Comparison of ENCODE assay signal across 22 cellular contexts in the genomic region with DNA sequence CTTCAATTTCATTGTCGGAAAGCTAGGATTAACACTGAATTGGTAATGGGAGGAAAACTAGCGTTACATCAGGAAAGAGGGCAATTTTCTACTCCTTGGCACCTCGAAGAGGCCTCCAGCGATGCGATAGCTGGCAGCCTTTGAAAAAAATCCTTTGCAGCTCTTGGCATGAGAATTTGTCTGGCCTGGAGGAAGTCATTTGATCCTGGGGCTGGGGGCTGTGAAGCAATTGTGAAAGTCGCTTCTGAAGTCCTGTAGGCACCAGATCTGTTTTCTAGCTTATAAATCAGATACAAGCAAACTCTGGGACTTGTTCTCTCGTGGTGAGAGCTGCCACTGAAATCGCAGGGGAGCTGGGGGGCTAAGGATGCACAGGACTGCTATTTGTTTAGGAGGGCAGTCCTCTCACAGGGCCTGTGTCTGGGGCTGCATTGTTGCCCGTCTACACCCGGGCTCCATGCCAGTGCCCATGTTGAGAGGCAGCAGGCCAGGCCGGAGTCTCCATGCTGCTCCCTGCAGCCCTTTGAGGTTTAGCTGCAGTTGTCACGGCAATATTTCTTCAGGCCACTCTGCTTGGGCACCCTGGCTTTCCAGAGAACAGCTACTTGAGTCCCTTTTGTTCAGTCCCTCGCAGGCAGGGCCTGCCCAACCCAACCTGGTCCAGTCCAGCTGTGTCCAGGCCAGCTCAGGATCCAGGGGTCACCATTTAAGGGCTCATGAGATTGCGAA.
DNase-seq lines count a peak whose midpoint lies in the region; ATAC-seq, FAIRE-seq and TF ChIP-seq lines count a peak whose summit lies in the region.
"Had no signal": no experiment of that assay in that cellular context is flagged by ENCODE, and none has a peak within 500 bp of the region (broad histone marks: within the 10 kb centered on the region; RNA-seq: fewer than 3 reads in every experiment).

No MANE protein-coding gene starts in this region.

- H3K9ac ChIP-seq in H1 (replicated peaks in 1 of 4; ENCODE audit: extremely low read depth in 1 of 4, low read depth in 3 of 4, low read length in 3 of 4) (no peak overlapping the region), neural progenitor cell (no peak overlapping the region)
- H3K9ac ChIP-seq: BLaER1 treated with 17β-estradiol and CSF1 and Interleukin-3, amounts not matched to agents 10 nM and 100 nM had no signal

- H2BK20ac ChIP-seq in H1 (ENCODE audit: low read length), result no peak overlapping the region

- peak overlapping the region; percentile 12; the same call in 1 of the 2 replicates for H2AFZ ChIP-seq in H1 (ENCODE audit: low read length)
- H2AFZ ChIP-seq in neural progenitor cell (replicated peaks), result no peak overlapping the region

- TF ChIP-seq RAD21 in H1 (IDR thresholded peaks at IDR 0.05 in 1 of 2, conservative IDR thresholded peaks at IDR 0.05 in 1 of 2; ENCODE audit: low read depth in 2 of 2, low read length in 2 of 2), result no peak

- H4K8ac ChIP-seq in H1 (ENCODE audit: extremely low read depth, insufficient read depth, low read length), result no peak overlapping the region; the same call in 1 of the 2 replicates

- no peaks in the 10 kb centered on the region for H3K36me3 ChIP-seq in left ventricle myocardium inferior
- H3K36me3 ChIP-seq in H1 (ENCODE audit: control insufficient read depth in 2 of 4, insufficient read depth in 4 of 4, low read length in 3 of 4), result no peaks in the 10 kb centered on the region
- H3K36me3 ChIP-seq in neural progenitor cell, result no peaks in the 10 kb centered on the region
- H3K36me3 ChIP-seq in upper lobe of right lung, result no peaks in the 10 kb centered on the region
- H3K36me3 ChIP-seq: BLaER1 treated with 17β-estradiol and CSF1 and Interleukin-3, amounts not matched to agents 10 nM and 100 nM; ovary; stomach; vagina had no signal

- no peaks in the 10 kb centered on the region for H3F3A ChIP-seq in neural progenitor cell (ENCODE audit: low read depth)

- H3K27ac Mint-ChIP-seq in neural progenitor cell (peak overlapping the region; percentile 28), Calu3 (ENCODE audit: unreplicated experiment) (no peak overlapping the region)
- H3K27ac Mint-ChIP-seq: activated naive CD8-positive, alpha-beta T cell treated with anti-CD3 and anti-CD28 coated beads for 36 hours had no signal

- peak; percentile 26 for ATAC-seq in upper lobe of right lung
- no peak for ATAC-seq in HG03175 (IDR thresholded peaks at IDR 0.05; ENCODE audit: unreplicated experiment)
- ATAC-seq in left lobe of liver, result no peak
- ATAC-seq: activated CD4-positive, CD25-positive, alpha-beta regulatory T cell treated with anti-CD3 and anti-CD28 coated beads, Interleukin-2, amount 50 U/mL, for 24 hours; foreskin keratinocyte had no signal

- DNase-seq in left ventricle myocardium inferior (peak; percentile 33), cardiac septum (ENCODE audit: low spot score) (no peak), H1 (ENCODE audit: low read depth in 1 of 2, low spot score in 2 of 2) (no peak), neural progenitor cell (ENCODE audit: low spot score) (no peak), upper lobe of right lung (no peak), Calu3 (no peak), left lobe of liver (ENCODE audit: low spot score) (no peak)
- DNase-seq: activated naive CD8-positive, alpha-beta T cell treated with anti-CD3 and anti-CD28 coated beads for 36 hours; foreskin keratinocyte; H7; NCI-H1436 treated with DMSO at 0.1 percent for 48 hours; NCI-H345; ovary; stimulated activated CD4-positive, alpha-beta T cell treated with anti-CD3 and anti-CD28 coated beads, Interleukin-2, amount 100 ng/mL, for 48 hours; stomach had no signal

- H3K4me3 Mint-ChIP-seq in neural progenitor cell (no peak overlapping the region), Calu3 (ENCODE audit: low read depth, unreplicated experiment) (no peak overlapping the region)
- H3K4me3 Mint-ChIP-seq: activated naive CD8-positive, alpha-beta T cell treated with anti-CD3 and anti-CD28 coated beads for 36 hours had no signal

- no peak overlapping the region for H3K14ac ChIP-seq in H1 (ENCODE audit: insufficient read length)

- TF ChIP-seq POLR2A in H1 (IDR thresholded peaks at IDR 0.05; ENCODE audit: control extremely low read depth in 1 of 2, low read depth in 2 of 2, low read length in 2 of 2), result no peak

- intact Hi-C loops in left ventricle myocardium inferior (cut with micrococcal nuclease), result no loop called here
- intact Hi-C loops in cardiac septum (cut with DNase I), result no loop called here
- intact Hi-C loops in upper lobe of right lung (cut with DNase I), result no loop called here
- intact Hi-C loops in Calu3 (cut with micrococcal nuclease; ENCODE audit: unreplicated experiment), result no loop called here

- H2AK5ac ChIP-seq in H1 (ENCODE audit: low read depth, low read length), result no peak overlapping the region

- no peak overlapping the region for H3K18ac ChIP-seq in H1 (ENCODE audit: extremely low read depth, low read length)

- H2BK120ac ChIP-seq in H1 (replicated peaks; ENCODE audit: low read depth, low read length), result no peak overlapping the region

- no TSS peak for BruUV-seq in Calu3 (replicated peaks; lab: Mats Ljungman, UMichigan)

- H3K4me2 ChIP-seq in H1 (ENCODE audit: insufficient read depth in 1 of 2, low read depth in 2 of 2, low read length in 2 of 2) (no peak overlapping the region), neural progenitor cell (no peak overlapping the region)

- H4K5ac ChIP-seq in H1 (ENCODE audit: insufficient read length, low read depth, low read length), result no peak overlapping the region

- H3K4me3 ChIP-seq in left ventricle myocardium inferior (no peak overlapping the region), H1 (ENCODE audit: extremely low read depth in 1 of 4, insufficient read depth in 2 of 4, low read depth in 3 of 4, low read length in 4 of 4) (no peak overlapping the region), neural progenitor cell (no peak overlapping the region), upper lobe of right lung (no peak overlapping the region)
- H3K4me3 ChIP-seq: BLaER1 treated with 17β-estradiol and CSF1 and Interleukin-3, amounts not matched to agents 10 nM and 100 nM; ovary; stomach; vagina had no signal

- H3K27me3 Mint-ChIP-seq in neural progenitor cell (ENCODE audit: insufficient read depth, low read depth) (peaks cover 4% of the 10 kb centered on the region), Calu3 (ENCODE audit: unreplicated experiment) (no peaks in the 10 kb centered on the region)

- no peak for TF ChIP-seq CTCF in left ventricle myocardium inferior (IDR thresholded peaks at IDR 0.05; ENCODE audit: borderline replicate concordance)
- TF ChIP-seq CTCF in H1 (IDR thresholded peaks at IDR 0.05; ENCODE audit: control extremely low read depth in 1 of 3, insufficient read depth in 1 of 3, low read depth in 1 of 3, low read length in 3 of 3), result no peak
- no peak for TF ChIP-seq CTCF in neural progenitor cell (IDR thresholded peaks at IDR 0.05)
- no peak for TF ChIP-seq CTCF in upper lobe of right lung (IDR thresholded peaks at IDR 0.05)
- TF ChIP-seq CTCF in Calu3 (IDR thresholded peaks at IDR 0.05; ENCODE audit: unreplicated experiment), result no peak

- H3K27ac ChIP-seq in left ventricle myocardium inferior (replicated peaks) (no peak overlapping the region), H1 (ENCODE audit: low read depth, low read length) (no peak overlapping the region), neural progenitor cell (no peak overlapping the region), upper lobe of right lung (no peak overlapping the region)
- H3K27ac ChIP-seq: BLaER1 treated with 17β-estradiol and CSF1 and Interleukin-3, amounts not matched to agents 10 nM and 100 nM; epithelial cell of prostate; foreskin keratinocyte; ovary; stomach; vagina had no signal

- no peaks in the 10 kb centered on the region for H3K36me3 Mint-ChIP-seq in neural progenitor cell
- H3K36me3 Mint-ChIP-seq in Calu3 (ENCODE audit: insufficient read depth, unreplicated experiment), result no peaks in the 10 kb centered on the region
- H3K36me3 Mint-ChIP-seq: activated naive CD8-positive, alpha-beta T cell treated with anti-CD3 and anti-CD28 coated beads for 36 hours had no signal

- POLR2A ChIA-PET in H1 (lab: Charles Lee; ENCODE audit: partially characterized antibody), result no interaction called here

- no peak for FAIRE-seq in H1 (lab: Jason Lieb, UNC)
- FAIRE-seq: D721Med, RCC 7860 had no signal

- H3K4me1 Mint-ChIP-seq in neural progenitor cell (peaks cover 33% of the 10 kb centered on the region), Calu3 (ENCODE audit: low read depth, unreplicated experiment) (no peaks in the 10 kb centered on the region)
- H3K4me1 Mint-ChIP-seq: activated naive CD8-positive, alpha-beta T cell treated with anti-CD3 and anti-CD28 coated beads for 36 hours had no signal

- no peak overlapping the region for H3K23ac ChIP-seq in H1 (ENCODE audit: insufficient read length)

- no peaks in the 10 kb centered on the region for H3K9me3 ChIP-seq in left ventricle myocardium inferior (replicated peaks)
- H3K9me3 ChIP-seq in H1 (ENCODE audit: insufficient read depth in 2 of 2, low read depth in 1 of 2, low read length in 1 of 2), result no peaks in the 10 kb centered on the region
- H3K9me3 ChIP-seq in neural progenitor cell (ENCODE audit: low read depth), result no peaks in the 10 kb centered on the region
- H3K9me3 ChIP-seq in upper lobe of right lung, result no peaks in the 10 kb centered on the region
- H3K9me3 ChIP-seq: ovary, stomach, vagina had no signal

- H4K91ac ChIP-seq in H1 (replicated peaks; ENCODE audit: insufficient read length, low read length), result no peak overlapping the region

- H3K79me2 ChIP-seq in H1 (ENCODE audit: control insufficient read depth in 1 of 2, insufficient read depth in 2 of 2, low read length in 2 of 2) (no peaks in the 10 kb centered on the region), neural progenitor cell (ENCODE audit: low read depth) (no peaks in the 10 kb centered on the region)

- H3K9me3 Mint-ChIP-seq in neural progenitor cell (peaks cover 5% of the 10 kb centered on the region), Calu3 (ENCODE audit: low read depth, unreplicated experiment) (no peaks in the 10 kb centered on the region)
- H3K9me3 Mint-ChIP-seq: activated naive CD8-positive, alpha-beta T cell treated with anti-CD3 and anti-CD28 coated beads for 36 hours had no signal

- H2BK12ac ChIP-seq in H1 (ENCODE audit: low read depth, low read length), result no peak overlapping the region

- no peaks in the 10 kb centered on the region for H3K79me1 ChIP-seq in H1 (ENCODE audit: low read depth, low read length)

- H3K27me3 ChIP-seq in left ventricle myocardium inferior (ENCODE audit: low read depth), result peaks cover 10% of the 10 kb centered on the region
- H3K27me3 ChIP-seq in H1 (replicated peaks in 1 of 4; ENCODE audit: control insufficient read depth in 3 of 4, extremely low read depth in 1 of 4, insufficient read depth in 3 of 4, low read length in 3 of 4), result no peaks in the 10 kb centered on the region
- H3K27me3 ChIP-seq in neural progenitor cell, result no peaks in the 10 kb centered on the region
- H3K27me3 ChIP-seq in upper lobe of right lung, result no peaks in the 10 kb centered on the region
- H3K27me3 ChIP-seq: BLaER1 treated with 17β-estradiol and CSF1 and Interleukin-3, amounts not matched to agents 10 nM and 100 nM; ovary; stomach; vagina had no signal

- 0 out of 2 replicates have a peak overlapping the region, but pooled peaks have one; percentile 16 for H2BK5ac ChIP-seq in H1 (ENCODE audit: low read depth, low read length)

- no peaks in the 10 kb centered on the region for H4K20me1 ChIP-seq in H1 (replicated peaks in 1 of 2; ENCODE audit: control insufficient read depth in 1 of 2, insufficient read depth in 2 of 2, low read length in 2 of 2)
- no peaks in the 10 kb centered on the region for H4K20me1 ChIP-seq in neural progenitor cell (ENCODE audit: low read depth)
- H4K20me1 ChIP-seq: BLaER1 treated with 17β-estradiol and CSF1 and Interleukin-3, amounts not matched to agents 10 nM and 100 nM had no signal

- H3K4me1 ChIP-seq in left ventricle myocardium inferior, result no peaks in the 10 kb centered on the region
- H3K4me1 ChIP-seq in H1 (replicated peaks in 1 of 4; ENCODE audit: control insufficient read depth in 3 of 4, insufficient read depth in 4 of 4, low read length in 3 of 4), result peaks cover 0 to 7% (median 1%) of the 10 kb centered on the region in 4 experiments; a peak in 2 of 7 replicates
- peaks cover 10% of the 10 kb centered on the region for H3K4me1 ChIP-seq in neural progenitor cell
- no peaks in the 10 kb centered on the region for H3K4me1 ChIP-seq in upper lobe of right lung
- H3K4me1 ChIP-seq: foreskin keratinocyte, stomach, vagina had no signal

- no peak overlapping the region for H3K4ac ChIP-seq in H1 (replicated peaks; ENCODE audit: insufficient read length, low read depth, low read length)

- TF ChIP-seq EP300 in H1 (IDR thresholded peaks at IDR 0.05; ENCODE audit: borderline replicate concordance in 1 of 2, low read depth in 2 of 2, low read length in 2 of 2), result no peak

- no peaks in the 10 kb centered on the region for H3K23me2 ChIP-seq in H1 (ENCODE audit: low read depth, low read length)

- H2BK15ac ChIP-seq in H1 (ENCODE audit: low read length), result no peak overlapping the region

- no peak overlapping the region for H3K56ac ChIP-seq in H1 (replicated peaks; ENCODE audit: insufficient read length, low read depth, low read length)

- CTCF ChIA-PET in H1 (lab: Charles Lee; ENCODE audit: partially characterized antibody) (interaction anchor here (0.6 to 1.8 kb wide), 8 partner anchors 14 to 339 kb away, joined by 3 to 5 read pairs (median 4); no protein-coding TSS in a partner anchor), Calu3 (lab: Charles Lee) (no interaction called here)

- 91% methylated on average over 13 of the region's 14 CpGs; no CpG with 5 or more reads in 1 of the 2 experiments for whole genome bisulfite sequencing in H1 (ENCODE audit: extremely low coverage in 1 of 2, insufficient coverage in 1 of 2, insufficient read length in 1 of 2, insufficient replicate concordance in 2 of 2, low coverage in 1 of 2, low lambda C conversion rate in 2 of 2, missing lambda C conversion rate in 1 of 2), 2 experiments
